Comparison of ENCODE assay signal across 19 cellular contexts in genomic region chr5:135153661-135154060, GRCh38.
"Had no signal": no experiment of that assay in that cellular context is flagged by ENCODE, and none has a peak within 500 bp of the region (broad histone marks: within the 10 kb centered on the region; RNA-seq: fewer than 3 reads in every experiment).

No MANE protein-coding gene starts in this region.

- H3K4me1 ChIP-seq: gastrocnemius medialis, lower lobe of right lung, sigmoid colon, upper lobe of left lung had no signal

- FAIRE-seq: keratinocyte had no signal

- H3K4me1 Mint-ChIP-seq: activated CD4-positive, alpha-beta T cell treated with anti-CD3 and anti-CD28 coated beads, Interleukin-2, amount 10 ng/mL, durations not matched to agents 7 days and 5 days; activated naive CD8-positive, alpha-beta T cell treated with anti-CD3 and anti-CD28 coated beads for 36 hours; stimulated activated memory B cell treated with anti-CD40 and anti-IgM and Interleukin-4, amounts not matched to agents 10 μg/mL and 1 μg/mL and 100 μg/mL, for 72 hours had no signal

- H3K36me3 ChIP-seq: gastrocnemius medialis, lower lobe of right lung, sigmoid colon, upper lobe of left lung had no signal

- H3K36me3 Mint-ChIP-seq: mesothelial cell of epicardium had no signal

- ATAC-seq: activated T-cell treated with anti-CD3 and anti-CD28 coated beads, Interleukin-2, amount 50 U/mL, for 72 hours; gastrocnemius medialis; lower lobe of right lung; natural killer cell treated with Interleukin-12 subunit alpha and Interleukin-12 subunit beta and Interleukin-15 and Interleukin-18, amount 100 ng/mL, for 72 hours; stimulated activated memory B cell treated with anti-CD40 and anti-IgM and Interleukin-4, amounts not matched to agents 10 μg/mL and 1 μg/mL and 100 μg/mL, for 72 hours had no signal

- H3K4me3 ChIP-seq: gastrocnemius medialis, lower lobe of right lung, sigmoid colon, testis, upper lobe of left lung had no signal

- H3K4me3 Mint-ChIP-seq: activated CD4-positive, alpha-beta T cell treated with anti-CD3 and anti-CD28 coated beads, Interleukin-2, amount 10 ng/mL, durations not matched to agents 7 days and 5 days; activated naive CD8-positive, alpha-beta T cell treated with anti-CD3 and anti-CD28 coated beads for 36 hours; activated T-cell treated with anti-CD3 and anti-CD28 coated beads, Interleukin-2, amount 50 U/mL, for 72 hours; mesothelial cell of epicardium; natural killer cell treated with Interleukin-12 subunit alpha and Interleukin-12 subunit beta and Interleukin-15 and Interleukin-18, amount 100 ng/mL, for 72 hours; stimulated activated memory B cell treated with anti-CD40 and anti-IgM and Interleukin-4, amounts not matched to agents 10 μg/mL and 1 μg/mL and 100 μg/mL, for 72 hours had no signal

- H3K9me3 ChIP-seq: gastrocnemius medialis, testis had no signal

- H3K27ac ChIP-seq: gastrocnemius medialis, lower lobe of right lung, sigmoid colon, testis, upper lobe of left lung had no signal

- H3K27me3 ChIP-seq: gastrocnemius medialis, sigmoid colon, testis, upper lobe of left lung had no signal

- H3K9me3 Mint-ChIP-seq: activated T-cell treated with anti-CD3 and anti-CD28 coated beads, Interleukin-2, amount 50 U/mL, for 72 hours had no signal

- H3K27ac Mint-ChIP-seq: activated CD4-positive, alpha-beta T cell treated with anti-CD3 and anti-CD28 coated beads, Interleukin-2, amount 10 ng/mL, durations not matched to agents 7 days and 5 days; activated naive CD8-positive, alpha-beta T cell treated with anti-CD3 and anti-CD28 coated beads for 36 hours; activated T-cell treated with anti-CD3 and anti-CD28 coated beads, Interleukin-2, amount 50 U/mL, for 72 hours; mesothelial cell of epicardium; natural killer cell treated with Interleukin-12 subunit alpha and Interleukin-12 subunit beta and Interleukin-15 and Interleukin-18, amount 100 ng/mL, for 72 hours; stimulated activated memory B cell treated with anti-CD40 and anti-IgM and Interleukin-4, amounts not matched to agents 10 μg/mL and 1 μg/mL and 100 μg/mL, for 72 hours had no signal

- DNase-seq: activated CD4-positive, alpha-beta T cell treated with anti-CD3 and anti-CD28 coated beads, Interleukin-2, amount 10 ng/mL, durations not matched to agents 7 days and 5 days; activated naive CD8-positive, alpha-beta T cell treated with anti-CD3 and anti-CD28 coated beads for 36 hours; activated T-cell treated with anti-CD3 and anti-CD28 coated beads, Interleukin-2, amount 50 U/mL, for 72 hours; amniotic stem cell; dermis blood vessel endothelial cell; effector memory CD4-positive, alpha-beta T cell; gastrocnemius medialis; head of caudate nucleus; lower lobe of right lung; nucleus accumbens; sigmoid colon; stimulated activated CD4-positive, alpha-beta T cell treated with anti-CD3 and anti-CD28 coated beads, Interleukin-4, amount 100 ng/mL, for 24 hours; T1000; testis; upper lobe of left lung had no signal
